Comparison of ENCODE assay signal across 30 cellular contexts in the genomic region with DNA sequence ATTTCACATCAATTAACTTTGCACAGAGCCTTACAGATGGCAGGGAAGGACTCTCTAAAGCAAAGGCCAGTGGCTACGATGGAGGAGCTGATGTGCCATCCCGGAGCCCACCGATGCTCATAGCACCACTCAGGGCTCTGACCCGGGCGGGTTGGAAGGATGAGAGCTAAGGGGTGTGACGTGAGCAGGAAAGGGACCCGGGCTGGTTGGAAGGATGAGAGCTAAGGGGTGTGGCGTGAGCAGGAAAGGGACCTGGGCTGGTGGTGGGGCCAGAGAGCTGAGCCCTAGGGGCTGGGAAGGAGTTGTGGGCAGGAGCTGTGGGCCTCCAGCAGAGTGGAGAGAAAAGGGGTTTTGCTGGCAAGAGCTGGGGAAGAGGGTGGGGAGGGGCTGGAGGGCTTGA. TPM values are rescaled to one million over a fixed set of nuclear protein-coding genes. Genes with fewer than 3 reads are reported as not detected.
DNase-seq lines count a peak whose midpoint lies in the region; ATAC-seq lines count a peak whose summit lies in the region.
"Had no signal": no experiment of that assay in that cellular context is flagged by ENCODE, and none has a peak within 500 bp of the region (broad histone marks: within the 10 kb centered on the region; RNA-seq: fewer than 3 reads in every experiment).

No MANE protein-coding gene starts in this region.

- CTCF ChIA-PET in activated CD8-positive, alpha-beta T cell treated with anti-CD3 and anti-CD28 coated beads, Interleukin-2, amount 10 ng/mL, durations not matched to agents 7 days and 5 days (lab: Charles Lee), result no interaction called here
- CTCF ChIA-PET in naive thymus-derived CD4-positive, alpha-beta T cell (lab: Charles Lee), result interaction anchor here (0.8 to 1.3 kb wide), 3 partner anchors 9 to 56 kb away, joined by 3 to 4 read pairs (median 4); no protein-coding TSS in a partner anchor

- H3K27me3 ChIP-seq in naive thymus-derived CD4-positive, alpha-beta T cell (ENCODE audit: control insufficient read depth in 2 of 2, insufficient read depth in 2 of 2, low read length in 2 of 2), result no peaks in the 10 kb centered on the region
- H3K27me3 ChIP-seq: pancreas, right atrium auricular region, testis, uterus had no signal

- no peaks in the 10 kb centered on the region for H3K36me3 ChIP-seq in naive thymus-derived CD4-positive, alpha-beta T cell (ENCODE audit: control insufficient read depth in 2 of 3, insufficient read depth in 3 of 3, low read length in 3 of 3)
- H3K36me3 ChIP-seq: pancreas, right atrium auricular region, spleen, uterus had no signal

- no peaks in the 10 kb centered on the region for H3K9me3 ChIP-seq in naive thymus-derived CD4-positive, alpha-beta T cell (ENCODE audit: control insufficient read depth in 2 of 3, low read length in 3 of 3)
- H3K9me3 ChIP-seq: pancreas, right atrium auricular region, spleen, testis, uterus had no signal

- H3K36me3 Mint-ChIP-seq in activated CD8-positive, alpha-beta T cell treated with anti-CD3 and anti-CD28 coated beads, Interleukin-2, amount 10 ng/mL, durations not matched to agents 7 days and 5 days (ENCODE audit: low read depth), result peaks cover 2% of the 10 kb centered on the region
- H3K36me3 Mint-ChIP-seq in naive thymus-derived CD4-positive, alpha-beta T cell, result peaks cover 0 to 3% (median 0%) of the 10 kb centered on the region in 5 donors
- H3K36me3 Mint-ChIP-seq: IgD-negative memory B cell had no signal

- intact Hi-C loops in Right ventricle myocardium superior (cut with DNase I) (no loop called here), left cardiac atrium (cut with DNase I) (no loop called here)
- intact Hi-C loops in naive thymus-derived CD4-positive, alpha-beta T cell (cut with micrococcal nuclease), result loop anchor here in 1 of 2 donors (5.0 to 10.0 kb wide), 2 partner anchors 69 to 541 kb away; a partner anchor contains a TSS

- H3K9me3 Mint-ChIP-seq in activated CD8-positive, alpha-beta T cell treated with anti-CD3 and anti-CD28 coated beads, Interleukin-2, amount 10 ng/mL, durations not matched to agents 7 days and 5 days (ENCODE audit: insufficient read depth), result no peaks in the 10 kb centered on the region
- peaks cover 0 to 3% (median 0%) of the 10 kb centered on the region in 11 donors for H3K9me3 Mint-ChIP-seq in naive thymus-derived CD4-positive, alpha-beta T cell
- H3K9me3 Mint-ChIP-seq: IgD-negative memory B cell had no signal

- H3K27me3 Mint-ChIP-seq in activated CD8-positive, alpha-beta T cell treated with anti-CD3 and anti-CD28 coated beads, Interleukin-2, amount 10 ng/mL, durations not matched to agents 7 days and 5 days (ENCODE audit: low read depth), result no peaks in the 10 kb centered on the region
- H3K27me3 Mint-ChIP-seq in naive thymus-derived CD4-positive, alpha-beta T cell, result no peaks in the 10 kb centered on the region

- DNase-seq in Right ventricle myocardium superior, result peak; percentile 28
- no peak for DNase-seq in left cardiac atrium
- no peak for DNase-seq in activated CD8-positive, alpha-beta T cell treated with anti-CD3 and anti-CD28 coated beads, Interleukin-2, amount 10 ng/mL, durations not matched to agents 7 days and 5 days
- DNase-seq in naive thymus-derived CD4-positive, alpha-beta T cell, result no peak
- DNase-seq in HPDE6-E6E7 (ENCODE audit: extremely low spot score), result no peak
- DNase-seq: activated CD8-positive, alpha-beta memory T cell treated with anti-CD3 and anti-CD28 coated beads for 24 hours; activated gamma-delta T cell treated with Interleukin-2 at 50 U/mL for 16 hours; activated T-cell treated with anti-CD3 and anti-CD28 coated beads, Interleukin-2, amount 50 U/mL, for 1 hour; aorta; caudate nucleus; DMS 273 treated with DMSO at 0.1 percent for 48 hours; glutamatergic neuron; NCI-H1105 treated with DMSO at 0.1 percent for 48 hours; NCI-H2029; NCI-H2227 treated with DMSO at 0.1 percent for 48 hours; NCI-H748 treated with DMSO at 0.1 percent for 48 hours; spleen; stimulated activated CD4-positive, alpha-beta T cell treated with anti-CD3 and anti-CD28 coated beads, Interleukin-4, amount 100 ng/mL, for 1 hour; stimulated activated naive CD4-positive, alpha-beta T cell; T-helper 9 cell; testis; uterus had no signal

- peaks cover 38% of the 10 kb centered on the region for H3K4me1 Mint-ChIP-seq in activated CD8-positive, alpha-beta T cell treated with anti-CD3 and anti-CD28 coated beads, Interleukin-2, amount 10 ng/mL, durations not matched to agents 7 days and 5 days (ENCODE audit: low read depth)
- H3K4me1 Mint-ChIP-seq in naive thymus-derived CD4-positive, alpha-beta T cell, result peaks cover 29 to 52% (median 35%) of the 10 kb centered on the region in 7 donors

- no peak overlapping the region for H3K4me3 ChIP-seq in naive thymus-derived CD4-positive, alpha-beta T cell (ENCODE audit: low read length)
- H3K4me3 ChIP-seq: pancreas, right atrium auricular region, SK-N-MC, spleen, testis, uterus had no signal

- H3K4me1 ChIP-seq in naive thymus-derived CD4-positive, alpha-beta T cell (ENCODE audit: control insufficient read depth in 2 of 2, insufficient read depth in 2 of 2, low read length in 2 of 2), result peaks cover 17 to 19% of the 10 kb centered on the region in 2 donors
- H3K4me1 ChIP-seq: pancreas had no signal

- ATAC-seq in Right ventricle myocardium superior (ENCODE audit: poor library complexity) (no peak), left cardiac atrium (no peak), HG02642 (IDR thresholded peaks at IDR 0.05; ENCODE audit: poor library complexity, unreplicated experiment) (no peak), HG03469 (IDR thresholded peaks at IDR 0.05; ENCODE audit: unreplicated experiment) (no peak)
- no peak for ATAC-seq in activated CD8-positive, alpha-beta T cell treated with anti-CD3 and anti-CD28 coated beads, Interleukin-2, amount 10 ng/mL, durations not matched to agents 7 days and 5 days
- no peak for ATAC-seq in naive thymus-derived CD4-positive, alpha-beta T cell
- ATAC-seq: HCT116, pancreas had no signal

- POLR2A ChIA-PET in activated CD8-positive, alpha-beta T cell treated with anti-CD3 and anti-CD28 coated beads, Interleukin-2, amount 10 ng/mL, durations not matched to agents 7 days and 5 days (lab: Charles Lee), result interaction anchor here (0.6 to 2.0 kb wide), 5 partner anchors 9 to 299 kb away, joined by 3 to 7 read pairs (median 3); no protein-coding TSS in a partner anchor
- POLR2A ChIA-PET in naive thymus-derived CD4-positive, alpha-beta T cell (lab: Charles Lee), result interaction anchor here (1.0 to 4.5 kb wide), 5 partner anchors 8 to 72 kb away, joined by 3 to 66 read pairs (median 4); no protein-coding TSS in a partner anchor

- H3K27ac ChIP-seq in naive thymus-derived CD4-positive, alpha-beta T cell (ENCODE audit: low read depth, low read length), result no peak overlapping the region
- H3K27ac ChIP-seq: pancreas, right atrium auricular region, SK-N-MC, testis, uterus had no signal

- no peak overlapping the region for H3K4me3 Mint-ChIP-seq in activated CD8-positive, alpha-beta T cell treated with anti-CD3 and anti-CD28 coated beads, Interleukin-2, amount 10 ng/mL, durations not matched to agents 7 days and 5 days
- H3K4me3 Mint-ChIP-seq in naive thymus-derived CD4-positive, alpha-beta T cell, result peak overlapping the region in 1 of 10 donors; percentile 8
- H3K4me3 Mint-ChIP-seq: CD14-positive monocyte had no signal

- H3K27ac Mint-ChIP-seq in activated CD8-positive, alpha-beta T cell treated with anti-CD3 and anti-CD28 coated beads, Interleukin-2, amount 10 ng/mL, durations not matched to agents 7 days and 5 days, result peak overlapping the region; percentile 20
- H3K27ac Mint-ChIP-seq in naive thymus-derived CD4-positive, alpha-beta T cell, result peak overlapping the region in 8 of 9 donors; percentile 50 to 95 (median 69)

RNA-seq across cellular contexts. Expression of a gene that starts 3.8 kb away (rescaled TPM):
- total RNA-seq in Right ventricle myocardium superior (58.6 TPM), left cardiac atrium (10 to 100 TPM; 46.7 to 49.4 TPM)
- 10 to 100 TPM; 51.2 to 58.5 TPM for total RNA-seq in activated CD8-positive, alpha-beta T cell treated with anti-CD3 and anti-CD28 coated beads, Interleukin-2, amount 10 ng/mL, durations not matched to agents 7 days and 5 days
- total RNA-seq in naive thymus-derived CD4-positive, alpha-beta T cell, result 100 to 1,000 TPM in 2 of 5 experiments, 10 to 100 TPM in 3; 56.3 to 105 (median 93.0) TPM
- under 1 TPM; 0.77 to 0.92 TPM for polyA plus RNA-seq in naive thymus-derived CD4-positive, alpha-beta T cell
